Comparison of ENCODE assay signal across 13 cellular contexts in the genomic region with DNA sequence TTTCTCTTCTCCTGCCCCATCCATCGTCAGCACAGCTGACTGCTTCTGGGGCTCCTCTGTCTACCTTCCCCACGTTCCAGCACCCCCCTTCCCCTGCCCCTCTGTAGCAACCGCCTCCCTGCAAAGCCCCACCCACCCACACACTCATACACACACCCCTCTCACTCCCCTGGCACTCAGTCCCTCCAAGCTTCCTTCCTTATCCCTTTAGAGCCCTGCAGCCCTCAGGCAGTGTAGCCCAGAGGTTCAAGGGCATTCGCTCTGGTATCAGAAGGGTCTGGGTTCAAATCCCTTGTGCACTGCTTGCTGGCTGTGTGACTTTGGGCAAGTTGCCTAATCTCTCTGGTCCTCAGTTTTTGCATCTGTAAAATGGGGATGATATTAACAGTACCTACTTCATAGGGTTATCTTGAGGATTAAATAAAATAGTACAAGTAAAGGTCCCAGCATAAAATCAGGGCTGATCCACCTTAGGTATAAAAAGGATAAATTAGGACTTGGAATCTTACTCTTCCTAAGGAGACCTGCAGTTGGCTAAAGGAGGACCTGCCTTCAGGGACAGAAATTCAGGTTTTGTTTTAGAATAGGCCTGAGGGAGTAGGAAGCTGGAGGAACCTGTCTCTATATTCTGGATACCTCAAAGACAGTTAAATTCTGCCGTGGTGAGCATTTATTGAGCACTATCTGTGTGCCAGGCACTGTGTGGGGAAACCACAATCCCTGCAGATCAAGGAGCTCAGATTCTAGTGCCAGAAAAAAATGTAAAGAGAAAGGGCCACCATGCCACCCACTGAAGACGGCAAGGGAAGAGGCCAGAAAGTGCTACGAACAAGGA.
A peak's percentile ranks its signal among the peaks of the same experiment; 100 is the strongest.
DNase-seq lines count a peak whose midpoint lies in the region; ATAC-seq, FAIRE-seq and TF ChIP-seq lines count a peak whose summit lies in the region.
"Had no signal": no experiment of that assay in that cellular context is flagged by ENCODE, and none has a peak within 500 bp of the region (broad histone marks: within the 10 kb centered on the region; RNA-seq: fewer than 3 reads in every experiment).

No MANE protein-coding gene starts in this region.

- ATAC-seq in right lobe of liver = peak in 2 of 4 donors; percentile 42 to 49
- ATAC-seq: activated naive CD8-positive, alpha-beta T cell treated with anti-CD3 and anti-CD28 coated beads, Interleukin-2, amount 50 U/mL, for 24 hours had no signal

- POLR2A ChIA-PET in HEK293 (lab: Yijun Ruan, JAX) = no interaction called here

- no peaks in the 10 kb centered on the region for H3K9me2 ChIP-seq in Karpas-422 (replicated peaks; ENCODE audit: insufficient read depth, low read length)

- H4K20me1 ChIP-seq in Karpas-422 (ENCODE audit: insufficient read depth, low read depth, low read length) = no peaks in the 10 kb centered on the region

- H2AFZ ChIP-seq in Karpas-422 (ENCODE audit: low read length) = no peak overlapping the region

- H3K4me3 ChIP-seq in HEK293 (ENCODE audit: low read depth, low read length) = no peak overlapping the region
- no peak overlapping the region for H3K4me3 ChIP-seq in right lobe of liver
- H3K4me3 ChIP-seq in stomach smooth muscle (ENCODE audit: low read length in 2 of 2) = peak overlapping the region in 1 of 2 donors; percentile 29
- no peak overlapping the region for H3K4me3 ChIP-seq in Karpas-422 (ENCODE audit: low read length)

- 9% methylated on average over 6 of the region's 7 CpGs for WGBS in right lobe of liver (ENCODE audit: insufficient coverage, low coverage, low lambda C conversion rate, missing lambda C conversion rate)

- CTCF ChIA-PET in HEK293 (lab: Yijun Ruan, JAX) = interaction anchor here (0.7 to 0.8 kb wide), 2 partner anchors 15 to 1043 kb away, joined by 3 read pairs; no protein-coding TSS in a partner anchor

- H3K9me3 Mint-ChIP-seq in chondrocyte (ENCODE audit: low read depth) (no peaks in the 10 kb centered on the region), glutamatergic neuron (ENCODE audit: unreplicated experiment) (peaks cover 1% of the 10 kb centered on the region)
- H3K9me3 Mint-ChIP-seq: activated naive CD8-positive, alpha-beta T cell treated with anti-CD3 and anti-CD28 coated beads, Interleukin-2, amount 50 U/mL, for 24 hours had no signal

- intact Hi-C loops in right lobe of liver (cut with DNase I) = no loop called here

- H3K27me3 ChIP-seq in right lobe of liver = no peaks in the 10 kb centered on the region
- no peaks in the 10 kb centered on the region for H3K27me3 ChIP-seq in stomach smooth muscle (ENCODE audit: control insufficient read depth in 1 of 2, insufficient read depth in 2 of 2, low read length in 2 of 2)
- H3K27me3 ChIP-seq in Karpas-422 (ENCODE audit: low read length) = no peaks in the 10 kb centered on the region

- H3K79me2 ChIP-seq in Karpas-422 (ENCODE audit: low read length) = no peaks in the 10 kb centered on the region

- no peak for TF ChIP-seq POLR2A in right lobe of liver (IDR thresholded peaks at IDR 0.05)

- TF ChIP-seq CTCF in HEK293 (tag by site-specific recombination; IDR thresholded peaks at IDR 0.05) (no peak), chondrocyte (IDR thresholded peaks at IDR 0.05) (no peak), right lobe of liver (IDR thresholded peaks at IDR 0.05) (no peak), glutamatergic neuron (IDR thresholded peaks at IDR 0.05; ENCODE audit: partially characterized antibody, unreplicated experiment) (no peak)

- H3K9ac ChIP-seq in stomach smooth muscle (ENCODE audit: low read length in 2 of 2) (peak overlapping the region; percentile 25 to 47), Karpas-422 (ENCODE audit: low read length) (no peak overlapping the region)

- H3K27me3 Mint-ChIP-seq in chondrocyte (ENCODE audit: low read depth) (no peaks in the 10 kb centered on the region), glutamatergic neuron (ENCODE audit: unreplicated experiment) (peaks cover 5% of the 10 kb centered on the region)

- H3K9me3 ChIP-seq in HEK293 (ENCODE audit: control insufficient read depth, insufficient read depth, low read depth, low read length) (no peaks in the 10 kb centered on the region), right lobe of liver (no peaks in the 10 kb centered on the region), stomach smooth muscle (ENCODE audit: control insufficient read depth in 2 of 2, low read length in 2 of 2) (no peaks in the 10 kb centered on the region), Karpas-422 (ENCODE audit: low read length) (no peaks in the 10 kb centered on the region)

- H3K27ac Mint-ChIP-seq in chondrocyte (ENCODE audit: unreplicated experiment) (peak overlapping the region; percentile 90), glutamatergic neuron (ENCODE audit: unreplicated experiment) (no peak overlapping the region)
- H3K27ac Mint-ChIP-seq: activated CD8-positive, alpha-beta T cell treated with anti-CD3 and anti-CD28 coated beads for 36 hours; activated naive CD8-positive, alpha-beta T cell treated with anti-CD3 and anti-CD28 coated beads, Interleukin-2, amount 50 U/mL, for 24 hours had no signal

- no peaks in the 10 kb centered on the region for H3K4me1 ChIP-seq in HEK293 (ENCODE audit: control insufficient read depth, insufficient read depth, low read length)
- peaks cover 0 to 58% (median 31%) of the 10 kb centered on the region in 4 donors for H3K4me1 ChIP-seq in right lobe of liver
- H3K4me1 ChIP-seq in stomach smooth muscle (ENCODE audit: control insufficient read depth, insufficient read depth, low read length) = peaks cover 34% of the 10 kb centered on the region
- peaks cover 9% of the 10 kb centered on the region for H3K4me1 ChIP-seq in Karpas-422 (ENCODE audit: low read length)

- H3K4me1 Mint-ChIP-seq in chondrocyte (ENCODE audit: low read depth) (peaks cover 40% of the 10 kb centered on the region), glutamatergic neuron (ENCODE audit: low read depth, unreplicated experiment) (peaks cover 14% of the 10 kb centered on the region)

- H3K27ac ChIP-seq in HEK293 (ENCODE audit: extremely low read depth, low read depth, low read length) (no peak overlapping the region), right lobe of liver (peak overlapping the region; percentile 25 to 94 (median 54)), stomach smooth muscle (ENCODE audit: low read length) (peak overlapping the region; percentile 55), Karpas-422 (ENCODE audit: low read length) (no peak overlapping the region)

- H3K36me3 Mint-ChIP-seq in chondrocyte (ENCODE audit: low read depth) (no peaks in the 10 kb centered on the region), glutamatergic neuron (ENCODE audit: unreplicated experiment) (no peaks in the 10 kb centered on the region)

- no peak for FAIRE-seq in HTR-8/SVneo (lab: Jason Lieb, UNC)
- FAIRE-seq: D721Med, GM18507 had no signal

- H3K4me2 ChIP-seq in Karpas-422 (ENCODE audit: low read depth, low read length, poor library complexity, severe bottlenecking) = no peak overlapping the region

- no peaks in the 10 kb centered on the region for H3K36me3 ChIP-seq in HEK293 (ENCODE audit: control insufficient read depth in 2 of 2, insufficient read depth in 1 of 2, low read length in 2 of 2)
- no peaks in the 10 kb centered on the region for H3K36me3 ChIP-seq in right lobe of liver
- H3K36me3 ChIP-seq in stomach smooth muscle (ENCODE audit: control insufficient read depth in 2 of 2, insufficient read depth in 2 of 2, low read length in 2 of 2) = no peaks in the 10 kb centered on the region
- H3K36me3 ChIP-seq in Karpas-422 (ENCODE audit: insufficient read depth, low read length) = no peaks in the 10 kb centered on the region

- H3K4me3 Mint-ChIP-seq in chondrocyte (ENCODE audit: unreplicated experiment) (peak overlapping the region; percentile 47), glutamatergic neuron (ENCODE audit: unreplicated experiment) (no peak overlapping the region)
- H3K4me3 Mint-ChIP-seq: activated CD8-positive, alpha-beta T cell treated with anti-CD3 and anti-CD28 coated beads for 36 hours; activated naive CD8-positive, alpha-beta T cell treated with anti-CD3 and anti-CD28 coated beads, Interleukin-2, amount 50 U/mL, for 24 hours had no signal

- DNase-seq in chondrocyte (ENCODE audit: low spot score) (no peak), right lobe of liver (no peak), HTR-8/SVneo (ENCODE audit: insufficient read length, low spot score) (no peak), glutamatergic neuron (no peak), Karpas-422 (no peak), islet precursor cell (no peak)
- DNase-seq: stimulated activated naive CD4-positive, alpha-beta T cell treated with Interleukin-2 at 50 U/mL for 16 hours had no signal

TF ChIP-seq in HEK293, 187 proteins besides CTCF, POLR2A, EP300 and RAD21:
- TF ChIP-seq ZNF37A (tag by site-specific recombination; IDR thresholded peaks at IDR 0.05) (no peak), ZNF169 (tag by site-specific recombination; IDR thresholded peaks at IDR 0.05) (no peak), KLF1 (tag by site-specific recombination; IDR thresholded peaks at IDR 0.05) (peak; percentile 23; the same call in 1 of the 2 replicates)

Comparison
In these comparisons a context has a peak if more than half of its experiments do, and no peak if none do; other contexts are left out.
1. H3K27ac ChIP-seq: peak in right lobe of liver (3 of 3) and stomach smooth muscle (single experiment); none in HEK293 (single experiment) and Karpas-422 (single experiment).